In the genomic region with DNA sequence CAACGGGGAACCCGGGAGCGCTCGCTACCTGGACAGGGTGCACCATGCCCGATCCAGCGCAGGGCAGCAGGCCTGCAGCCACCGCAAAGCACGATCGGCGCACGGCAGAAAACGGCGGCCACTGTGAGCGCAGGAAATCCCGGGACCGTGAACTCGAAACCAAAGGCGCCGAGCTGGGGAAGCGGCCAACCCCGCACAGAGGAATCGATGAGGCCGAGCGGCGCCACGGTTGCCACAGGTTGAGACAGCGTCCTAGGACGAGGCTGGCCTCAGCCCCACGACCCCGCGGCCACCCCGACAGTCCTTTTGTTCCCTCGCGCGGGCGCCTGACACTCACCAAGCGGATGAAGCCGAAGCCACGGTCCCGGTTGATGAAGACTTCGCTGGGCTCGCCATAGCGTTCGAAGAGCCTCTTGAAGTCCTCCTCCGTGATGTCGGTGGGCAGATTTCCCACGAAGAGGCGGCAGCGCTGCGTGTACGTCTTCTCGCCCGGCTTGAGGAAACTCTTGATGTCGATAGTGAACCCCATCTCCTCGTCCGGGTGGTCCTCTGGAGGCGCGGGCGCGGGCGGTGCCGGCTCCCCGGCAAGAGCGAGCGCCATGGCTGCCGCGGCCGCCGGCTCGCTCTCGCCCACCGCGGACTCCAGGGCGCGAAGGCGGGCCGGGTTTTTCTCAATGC, we compare ENCODE assay signal across 8 cellular contexts.
DNase-seq lines count a peak whose midpoint lies in the region; ATAC-seq and TF ChIP-seq lines count a peak whose summit lies in the region.

No MANE protein-coding gene starts in this region.

- H3K9me3 Mint-ChIP-seq in nephron = peaks cover 7% of the 10 kb centered on the region
- no peaks in the 10 kb centered on the region for H3K9me3 Mint-ChIP-seq in stimulated activated naive CD8-positive, alpha-beta T cell treated with anti-CD3 and anti-CD28 coated beads, Interleukin-15, Interleukin-2, amounts not matched to agents 100 ng/mL and 50 ng/mL, for 24 hours

- peak overlapping the region; percentile 97 to 100 (median 100) for H3K27ac Mint-ChIP-seq in nephron
- peak overlapping the region; percentile 99 for H3K27ac Mint-ChIP-seq in stimulated activated naive CD8-positive, alpha-beta T cell treated with anti-CD3 and anti-CD28 coated beads, Interleukin-15, Interleukin-2, amounts not matched to agents 100 ng/mL and 50 ng/mL, for 24 hours

- H4K20me1 ChIP-seq in OCI-LY1 (ENCODE audit: insufficient read depth, low read length) = no peaks in the 10 kb centered on the region

- peaks cover 3% of the 10 kb centered on the region; the same call in 1 of the 2 replicates for H3K9me3 ChIP-seq in OCI-LY1 (ENCODE audit: low read length)

- H3K4me2 ChIP-seq in OCI-LY1 (ENCODE audit: low read length) = peak overlapping the region; percentile 57

- peaks cover 28% of the 10 kb centered on the region for H3K36me3 Mint-ChIP-seq in nephron (ENCODE audit: low read depth)
- H3K36me3 Mint-ChIP-seq in stimulated activated naive CD8-positive, alpha-beta T cell treated with anti-CD3 and anti-CD28 coated beads, Interleukin-15, Interleukin-2, amounts not matched to agents 100 ng/mL and 50 ng/mL, for 24 hours (ENCODE audit: low read depth) = peaks cover 13% of the 10 kb centered on the region

- peak overlapping the region; percentile 88 for H3K9ac ChIP-seq in OCI-LY1 (ENCODE audit: low read length)

- no peaks in the 10 kb centered on the region for H3K9me2 ChIP-seq in OCI-LY1 (ENCODE audit: low read depth, low read length)

- TF ChIP-seq CTCF in OCI-LY1 (IDR thresholded peaks at IDR 0.05; ENCODE audit: low read length) = no peak
- no peak for TF ChIP-seq CTCF in nephron (IDR thresholded peaks at IDR 0.05; ENCODE audit: unreplicated experiment in 3 of 3)

- H2AFZ ChIP-seq in OCI-LY1 (ENCODE audit: low read length) = no peak overlapping the region

- DNase-seq in NCI-H510A (lab: John Stamatoyannopoulos, UW) (peak; percentile 3), NCI-H510A treated with DMSO at 0.1 percent for 48 hours (lab: John Stamatoyannopoulos, UW) (no peak), fibroblast of peridontal ligament (ENCODE audit: extremely low read depth) (peak; percentile 50)
- peak; percentile 37 for DNase-seq in activated T-helper 9 cell treated with anti-CD3 and anti-CD28 coated beads, Interleukin-2, amount 50 U/mL, for 16 hours (ENCODE audit: low read depth)

- H3K27ac ChIP-seq in OCI-LY1 (ENCODE audit: low read depth, low read length, poor library complexity, severe bottlenecking) = peak overlapping the region; percentile 78

- peak; percentile 31 for ATAC-seq in HG03039 (IDR thresholded peaks at IDR 0.05; ENCODE audit: unreplicated experiment)

- peaks cover 25% of the 10 kb centered on the region for H3K36me3 ChIP-seq in OCI-LY1 (ENCODE audit: insufficient read depth, low read length)

- peaks cover 31% of the 10 kb centered on the region for H3K79me2 ChIP-seq in OCI-LY1 (ENCODE audit: insufficient read depth, low read length)

- H3K27me3 ChIP-seq in OCI-LY1 (ENCODE audit: insufficient read depth, low read length) = no peaks in the 10 kb centered on the region

- H3F3A ChIP-seq in OCI-LY1 (ENCODE audit: insufficient read depth, low read length) = no peaks in the 10 kb centered on the region

- peaks cover 14% of the 10 kb centered on the region for H3K4me1 ChIP-seq in OCI-LY1 (ENCODE audit: insufficient read depth, low read length, severe bottlenecking)

- no peaks in the 10 kb centered on the region for H3K27me3 Mint-ChIP-seq in nephron (ENCODE audit: low read depth)
- no peaks in the 10 kb centered on the region for H3K27me3 Mint-ChIP-seq in stimulated activated naive CD8-positive, alpha-beta T cell treated with anti-CD3 and anti-CD28 coated beads, Interleukin-15, Interleukin-2, amounts not matched to agents 100 ng/mL and 50 ng/mL, for 24 hours

- peaks cover 5% of the 10 kb centered on the region for H3K4me1 Mint-ChIP-seq in nephron
- H3K4me1 Mint-ChIP-seq in stimulated activated naive CD8-positive, alpha-beta T cell treated with anti-CD3 and anti-CD28 coated beads, Interleukin-15, Interleukin-2, amounts not matched to agents 100 ng/mL and 50 ng/mL, for 24 hours (ENCODE audit: low read depth) = peaks cover 15% of the 10 kb centered on the region

- H3K4me3 ChIP-seq in OCI-LY1 (ENCODE audit: low read depth, low read length, poor library complexity, severe bottlenecking) = peak overlapping the region; percentile 79

- peak overlapping the region; percentile 98 to 100 (median 99) for H3K4me3 Mint-ChIP-seq in nephron
- peak overlapping the region; percentile 96 for H3K4me3 Mint-ChIP-seq in stimulated activated naive CD8-positive, alpha-beta T cell treated with anti-CD3 and anti-CD28 coated beads, Interleukin-15, Interleukin-2, amounts not matched to agents 100 ng/mL and 50 ng/mL, for 24 hours
